ENCODE assay signal across 11 cellular contexts in the genomic region with DNA sequence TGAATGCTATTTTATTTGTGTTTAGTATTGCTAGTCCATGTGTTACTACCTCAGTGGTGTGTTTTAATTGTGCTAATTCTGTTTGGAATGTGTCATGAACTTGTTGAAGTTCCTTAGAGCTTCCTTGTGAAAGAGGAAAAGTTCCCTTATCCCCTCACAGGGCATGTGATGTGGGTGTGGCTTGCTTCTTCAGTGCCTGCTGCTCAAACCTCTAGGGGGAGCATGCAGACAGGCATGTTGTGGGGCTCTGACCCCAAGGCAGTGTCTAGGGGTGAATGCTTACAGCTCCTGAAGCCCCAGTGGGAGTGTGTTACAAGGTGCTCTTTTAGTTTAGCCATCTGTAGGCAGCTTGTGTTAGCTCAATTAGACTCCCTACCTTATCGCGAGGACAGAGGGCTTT.
DNase-seq lines count a peak whose midpoint lies in the region; ATAC-seq, FAIRE-seq and TF ChIP-seq lines count a peak whose summit lies in the region.
"Had no signal": no experiment of that assay in that cellular context is flagged by ENCODE, and none has a peak within 500 bp of the region (broad histone marks: within the 10 kb centered on the region; RNA-seq: fewer than 3 reads in every experiment).

No MANE protein-coding gene starts in this region.

- POLR2A ChIA-PET in K562 (lab: Yijun Ruan, JAX) = no interaction called here

- no peak overlapping the region for H2AFZ ChIP-seq in Loucy (ENCODE audit: low read length)
- H2AFZ ChIP-seq in K562 (ENCODE audit: low read depth, low read length) = no peak overlapping the region

- H3K4me2 ChIP-seq in Loucy (ENCODE audit: low read depth, low read length, poor library complexity, severe bottlenecking) (no peak overlapping the region), K562 (ENCODE audit: insufficient read depth, low read length) (no peak overlapping the region)

- 64% methylated on average over 2 of the region's 2 CpGs for WGBS in K562 (ENCODE audit: insufficient coverage, low coverage, missing lambda C conversion rate)
- 0 to 49% (median 41%) methylated on average over 2 of the region's 2 CpGs for WGBS in heart left ventricle, 4 donors

- peak in 1 of 2 experiments; percentile 32; a peak in 1 of 4 replicates for TF ChIP-seq RAD21 in K562 (CRISPR knock-in tag; conservative IDR thresholded peaks at IDR 0.05 in 1 of 2, IDR thresholded peaks at IDR 0.05 in 1 of 2)

- TF ChIP-seq EP300 in K562 (IDR thresholded peaks at IDR 0.05; ENCODE audit: low read length) = no peak

- H3K9me2 ChIP-seq in Loucy (replicated peaks; ENCODE audit: low read depth, low read length) = no peaks in the 10 kb centered on the region

- H3F3A ChIP-seq in Loucy (ENCODE audit: low read depth) = no peaks in the 10 kb centered on the region

- H3K9me3 ChIP-seq in Loucy (ENCODE audit: insufficient read depth, low read depth, low read length) = no peaks in the 10 kb centered on the region
- H3K9me3 ChIP-seq in K562 (replicated peaks; ENCODE audit: control insufficient read depth, insufficient read depth, low read depth, low read length) = no peaks in the 10 kb centered on the region
- no peaks in the 10 kb centered on the region for H3K9me3 ChIP-seq in heart left ventricle
- H3K9me3 ChIP-seq: gastroesophageal sphincter had no signal

- BruUV-seq in K562 (replicated peaks; lab: Mats Ljungman, UMichigan) = no TSS peak

- H3K4me3 ChIP-seq in GM12864 (ENCODE audit: low read depth, low read length) (no peak overlapping the region), Loucy (ENCODE audit: low read length, poor library complexity, severe bottlenecking) (no peak overlapping the region), K562 (no peak overlapping the region), heart left ventricle (no peak overlapping the region)
- H3K4me3 ChIP-seq: gastroesophageal sphincter had no signal

- peak; percentile 78 for FAIRE-seq in K562 (lab: Jason Lieb, UNC)

- no peak overlapping the region for H3K27ac ChIP-seq in K562 (ENCODE audit: extremely low read depth, low read depth, low read length)
- H3K27ac ChIP-seq in heart left ventricle = no peak overlapping the region
- H3K27ac ChIP-seq: gastroesophageal sphincter had no signal

- H3K79me2 ChIP-seq in Loucy (ENCODE audit: insufficient read depth, low read length) (no peaks in the 10 kb centered on the region), K562 (ENCODE audit: control insufficient read depth, insufficient read depth, low read length) (no peaks in the 10 kb centered on the region)

- peak; percentile 44 for TF ChIP-seq CTCF in GM12864 (IDR thresholded peaks at IDR 0.05; ENCODE audit: low read depth, low read length, missing control alignments)
- TF ChIP-seq CTCF in Loucy (conservative IDR thresholded peaks at IDR 0.05; ENCODE audit: low read length) = peak; percentile 45
- TF ChIP-seq CTCF in K562 (IDR thresholded peaks at IDR 0.05 in 2 of 3, conservative IDR thresholded peaks at IDR 0.05 in 1 of 3; ENCODE audit: insufficient read depth in 2 of 3, low read depth in 1 of 3, low read length in 3 of 3) = peak; percentile 43 to 52 (median 50); a peak in 5 of 6 replicates
- no peak for TF ChIP-seq CTCF in heart left ventricle (IDR thresholded peaks at IDR 0.05)

- CTCF ChIA-PET in K562 (lab: Yijun Ruan, JAX; ENCODE audit: low intra/inter-chr PET ratio) = no interaction called here

- no peak for TF ChIP-seq POLR2A in K562 (conservative IDR thresholded peaks at IDR 0.05)
- TF ChIP-seq POLR2A in heart left ventricle (IDR thresholded peaks at IDR 0.05) = no peak

- intact Hi-C loops in K562 (cut with micrococcal nuclease) (no loop called here), heart left ventricle (cut with DNase I) (no loop called here)

- DNase-seq in GM12864 (ENCODE audit: low read depth) (no peak), K562 (ENCODE audit: extremely low read depth in 1 of 4, low spot score in 3 of 4) (peak in 2 of 4 experiments; percentile 5 to 37), myocyte (ENCODE audit: low read depth) (peak; percentile 1), cerebellum (ENCODE audit: low spot score) (no peak), heart left ventricle (no peak)
- no peak for DNase-seq in stimulated activated CD4-positive, alpha-beta T cell treated with anti-CD3 and anti-CD28 coated beads, Interleukin-1b, Interleukin-23, amount 100 ng/mL, for 48 hours
- no peak for DNase-seq in activated naive CD4-positive, alpha-beta T cell (lab: John Stamatoyannopoulos, UW)
- DNase-seq: activated naive CD4-positive, alpha-beta T cell treated with anti-CD3 and anti-CD28 coated beads, Interleukin-2, amount 10 ng/mL, durations not matched to agents 7 days and 5 days; NCI-H1092 treated with DMSO at 0.1 percent for 48 hours had no signal

- H3K27me3 ChIP-seq in Loucy (ENCODE audit: insufficient read depth, low read length, poor library complexity, severe bottlenecking) (no peaks in the 10 kb centered on the region), K562 (ENCODE audit: control insufficient read depth in 2 of 2, insufficient read depth in 2 of 2, low read length in 2 of 2) (no peaks in the 10 kb centered on the region), heart left ventricle (peaks cover 0 to 53% (median 0%) of the 10 kb centered on the region in 9 donors)
- H3K27me3 ChIP-seq: gastroesophageal sphincter had no signal

- H3K36me3 ChIP-seq in Loucy (ENCODE audit: insufficient read depth, low read length) (no peaks in the 10 kb centered on the region), K562 (ENCODE audit: control insufficient read depth, insufficient read depth, low read length) (no peaks in the 10 kb centered on the region), heart left ventricle (no peaks in the 10 kb centered on the region)
- H3K36me3 ChIP-seq: gastroesophageal sphincter had no signal

- H4K20me1 ChIP-seq in Loucy (ENCODE audit: insufficient read depth, low read length, poor library complexity, severe bottlenecking) (no peaks in the 10 kb centered on the region), K562 (replicated peaks; ENCODE audit: control insufficient read depth, insufficient read depth, low read length) (no peaks in the 10 kb centered on the region)

- H3K9ac ChIP-seq in Loucy (ENCODE audit: low read depth, low read length, poor library complexity, severe bottlenecking) (no peak overlapping the region), K562 (ENCODE audit: insufficient read depth in 1 of 2, low read depth in 2 of 2, low read length in 2 of 2) (no peak overlapping the region)

- in situ Hi-C loops in K562 (cut with MboI) = no loop called here

- H3K9me1 ChIP-seq in K562 (ENCODE audit: control insufficient read depth, insufficient read depth, low read length) = no peaks in the 10 kb centered on the region

- H3K4me1 ChIP-seq in Loucy (ENCODE audit: insufficient read depth, low read length, poor library complexity, severe bottlenecking) = no peaks in the 10 kb centered on the region
- peaks cover 0 to 5% of the 10 kb centered on the region in 2 experiments; a peak in 2 of 5 replicates for H3K4me1 ChIP-seq in K562 (replicated peaks in 1 of 2; ENCODE audit: control insufficient read depth in 2 of 2, insufficient read depth in 2 of 2, low read length in 2 of 2)
- H3K4me1 ChIP-seq in heart left ventricle = no peaks in the 10 kb centered on the region
- H3K4me1 ChIP-seq: gastroesophageal sphincter had no signal

- peak; percentile 79 for ATAC-seq in K562
- ATAC-seq in heart left ventricle = no peak
- ATAC-seq: gastroesophageal sphincter had no signal

TF ChIP-seq in K562, 482 proteins besides CTCF, POLR2A, EP300 and RAD21:
- peak; percentile 38 for TF ChIP-seq CTCFL (IDR thresholded peaks at IDR 0.05; ENCODE audit: borderline replicate concordance, insufficient read depth, low read depth, low read length, poor library complexity, severe bottlenecking)
- no peak for TF ChIP-seq ZNF280A (IDR thresholded peaks at IDR 0.05; ENCODE audit: low read depth, partially characterized antibody)
- 0 out of 2 replicates have a peak, but pooled peaks have one; percentile 15 for TF ChIP-seq SMC3 (conservative IDR thresholded peaks at IDR 0.05; ENCODE audit: insufficient read depth, low read depth, low read length)

Comparison
In these comparisons a context has a peak if more than half of its experiments do, and no peak if none do; other contexts are left out.
1. CTCF ChIP-seq: peak in GM12864 (single experiment), Loucy (single experiment) and K562 (3 of 3); none in heart left ventricle (0 of 12).